7 cellular contexts compared by ENCODE assay signal in genomic region chr3:42048495-42048894, GRCh38. TPM values are rescaled to one million over a fixed set of nuclear protein-coding genes. Genes with fewer than 3 reads are reported as not detected.
DNase-seq lines count a peak whose midpoint lies in the region; ATAC-seq and TF ChIP-seq lines count a peak whose summit lies in the region.
"Not testable (repeated sequence)": the region's sequence is repeated elsewhere in the genome, so short reads cannot be mapped to it uniquely, and the experiment has no call there.

No MANE protein-coding gene starts in this region.

- H3K4me3 Mint-ChIP-seq in WTC11; glutamatergic neuron (ENCODE audit: unreplicated experiment): not testable (repeated sequence)
- peak overlapping the region; percentile 2 for H3K4me3 Mint-ChIP-seq in activated T-helper 17 cell treated with anti-CD3 and anti-CD28 coated beads, Interleukin-2, amount 50 U/mL, for 72 hours
- peak overlapping the region in 1 of 10 donors; percentile 16 for H3K4me3 Mint-ChIP-seq in naive thymus-derived CD4-positive, alpha-beta T cell

- DNase-seq in WTC11 (ENCODE audit: low spot score); glutamatergic neuron; naive thymus-derived CD4-positive, alpha-beta T cell: not testable (repeated sequence)

- H3K4me1 Mint-ChIP-seq in WTC11 (peaks cover 59% of the 10 kb centered on the region), glutamatergic neuron (ENCODE audit: low read depth, unreplicated experiment) (peaks cover 68% of the 10 kb centered on the region)
- H3K4me1 Mint-ChIP-seq in activated T-helper 17 cell treated with anti-CD3 and anti-CD28 coated beads, Interleukin-2, amount 50 U/mL, for 72 hours = peaks cover 11% of the 10 kb centered on the region
- peaks cover 25 to 54% (median 33%) of the 10 kb centered on the region in 7 donors for H3K4me1 Mint-ChIP-seq in naive thymus-derived CD4-positive, alpha-beta T cell

- H3K27me3 ChIP-seq in naive thymus-derived CD4-positive, alpha-beta T cell (ENCODE audit: control insufficient read depth in 2 of 2, insufficient read depth in 2 of 2, low read length in 2 of 2) = not testable (repeated sequence)

- not testable (repeated sequence) for H3K36me3 ChIP-seq in naive thymus-derived CD4-positive, alpha-beta T cell (ENCODE audit: control insufficient read depth in 2 of 3, insufficient read depth in 3 of 3, low read length in 3 of 3)

- POLR2A ChIA-PET in WTC11 (lab: Charles Lee); naive thymus-derived CD4-positive, alpha-beta T cell (lab: Charles Lee): not testable (repeated sequence)

- H3K36me3 Mint-ChIP-seq in WTC11; activated T-helper 17 cell treated with anti-CD3 and anti-CD28 coated beads, Interleukin-2, amount 50 U/mL, for 72 hours (ENCODE audit: low read depth); glutamatergic neuron (ENCODE audit: unreplicated experiment); naive thymus-derived CD4-positive, alpha-beta T cell: not testable (repeated sequence)

- ATAC-seq in GM18502 (IDR thresholded peaks at IDR 0.05; ENCODE audit: poor library complexity, unreplicated experiment) (peak; percentile 43), GM21786 (IDR thresholded peaks at IDR 0.05; ENCODE audit: unreplicated experiment) (peak; percentile 49), HG03571 (IDR thresholded peaks at IDR 0.05; ENCODE audit: unreplicated experiment) (peak; percentile 41)
- ATAC-seq in WTC11 = not testable (repeated sequence)
- ATAC-seq in activated T-helper 17 cell treated with anti-CD3 and anti-CD28 coated beads, Interleukin-2, amount 50 U/mL, for 72 hours (replicated peaks) = peak; percentile 34
- peak; percentile 65 for ATAC-seq in naive thymus-derived CD4-positive, alpha-beta T cell

- H3K9me3 ChIP-seq in naive thymus-derived CD4-positive, alpha-beta T cell (ENCODE audit: control insufficient read depth in 2 of 3, low read length in 3 of 3) = not testable (repeated sequence)

- not testable (repeated sequence) for H3K27me3 Mint-ChIP-seq in WTC11 (ENCODE audit: low read depth); activated T-helper 17 cell treated with anti-CD3 and anti-CD28 coated beads, Interleukin-2, amount 50 U/mL, for 72 hours; naive thymus-derived CD4-positive, alpha-beta T cell
- H3K27me3 Mint-ChIP-seq in glutamatergic neuron (ENCODE audit: unreplicated experiment) = peaks cover 14% of the 10 kb centered on the region

- not testable (repeated sequence) for H3K27ac ChIP-seq in naive thymus-derived CD4-positive, alpha-beta T cell (ENCODE audit: low read depth, low read length)

- H3K9me3 Mint-ChIP-seq in WTC11; activated T-helper 17 cell treated with anti-CD3 and anti-CD28 coated beads, Interleukin-2, amount 50 U/mL, for 72 hours; naive thymus-derived CD4-positive, alpha-beta T cell: not testable (repeated sequence)
- peaks cover 25% of the 10 kb centered on the region for H3K9me3 Mint-ChIP-seq in glutamatergic neuron (ENCODE audit: unreplicated experiment)

- 0 out of 2 replicates have a peak overlapping the region, but pooled peaks have one; percentile 47 for H3K27ac Mint-ChIP-seq in WTC11
- H3K27ac Mint-ChIP-seq in activated T-helper 17 cell treated with anti-CD3 and anti-CD28 coated beads, Interleukin-2, amount 50 U/mL, for 72 hours = peak overlapping the region; percentile 13
- H3K27ac Mint-ChIP-seq in glutamatergic neuron (ENCODE audit: unreplicated experiment) = peak overlapping the region; percentile 25
- not testable (repeated sequence) for H3K27ac Mint-ChIP-seq in naive thymus-derived CD4-positive, alpha-beta T cell

- not testable (repeated sequence) for H3K4me1 ChIP-seq in naive thymus-derived CD4-positive, alpha-beta T cell (ENCODE audit: control insufficient read depth in 2 of 2, insufficient read depth in 2 of 2, low read length in 2 of 2)

- intact Hi-C loops in naive thymus-derived CD4-positive, alpha-beta T cell (cut with micrococcal nuclease) = not testable (repeated sequence)

- CTCF ChIA-PET in WTC11 (lab: Charles Lee) = interaction anchor here (0.7 kb wide), 1 partner anchor 14 kb away, joined by 3 read pairs; no protein-coding TSS in a partner anchor
- CTCF ChIA-PET in naive thymus-derived CD4-positive, alpha-beta T cell (lab: Charles Lee) = not testable (repeated sequence)

- not testable (repeated sequence) for H3K4me3 ChIP-seq in naive thymus-derived CD4-positive, alpha-beta T cell (ENCODE audit: low read length)

- TF ChIP-seq CTCF in WTC11 (IDR thresholded peaks at IDR 0.05); glutamatergic neuron (IDR thresholded peaks at IDR 0.05; ENCODE audit: partially characterized antibody, unreplicated experiment): not testable (repeated sequence)

RNA-seq across cellular contexts. Expression of gene TRAK1, which starts 42.7 kb away (rescaled TPM):
- total RNA-seq in WTC11 (2021) (34.6 to 41.0 TPM (median 34.8 TPM) in 3 replicates), glutamatergic neuron (ENCODE audit: unreplicated experiment) (308 TPM)
- 10 to 100 TPM; 17.4 to 23.8 TPM for total RNA-seq in activated T-helper 17 cell treated with anti-CD3 and anti-CD28 coated beads, Interleukin-2, amount 50 U/mL, for 72 hours
- 10 to 100 TPM; 13.2 to 30.4 (median 20.4) TPM for total RNA-seq in naive thymus-derived CD4-positive, alpha-beta T cell
- polyA plus RNA-seq in naive thymus-derived CD4-positive, alpha-beta T cell = 1 to 10 TPM; 4.8 to 5.8 TPM
